10 cellular contexts compared by ENCODE assay signal in the genomic region with DNA sequence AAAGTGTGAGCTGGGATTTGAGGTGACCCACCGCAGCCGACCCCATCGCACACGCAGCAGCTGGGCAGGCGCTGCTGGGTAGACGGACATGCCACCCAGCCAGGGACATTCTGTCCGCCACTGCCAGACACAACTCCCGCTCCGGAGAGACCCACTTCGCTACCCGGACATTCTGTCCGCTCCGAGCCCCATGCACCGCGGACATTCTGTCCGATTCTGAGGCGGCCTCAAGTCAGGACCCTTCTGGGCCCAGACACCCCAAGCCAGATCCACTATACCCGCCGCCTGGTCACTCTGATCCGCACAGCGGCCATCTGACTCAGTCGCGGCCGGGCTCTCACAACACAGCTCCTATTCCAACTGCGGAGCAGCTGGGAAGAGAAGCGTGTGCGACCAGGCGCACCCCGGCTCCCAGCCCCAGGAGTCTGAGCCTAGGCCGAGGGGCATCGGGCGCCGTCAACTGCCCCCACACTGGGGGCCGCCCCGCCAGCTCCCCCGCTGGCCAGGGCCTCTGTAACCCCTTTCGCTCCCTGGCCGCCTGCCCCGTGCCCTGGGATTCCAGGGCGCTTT. TPM values are rescaled to one million over a fixed set of nuclear protein-coding genes. Genes with fewer than 3 reads are reported as not detected.
DNase-seq lines count a peak whose midpoint lies in the region; ATAC-seq, FAIRE-seq and TF ChIP-seq lines count a peak whose summit lies in the region.
"Had no signal": no experiment of that assay in that cellular context is flagged by ENCODE, and none has a peak within 500 bp of the region (broad histone marks: within the 10 kb centered on the region; RNA-seq: fewer than 3 reads in every experiment).

No MANE protein-coding gene starts in this region.

- no peaks in the 10 kb centered on the region for H3K9me3 Mint-ChIP-seq in IgD-negative memory B cell
- no peaks in the 10 kb centered on the region for H3K9me3 Mint-ChIP-seq in stimulated activated naive B cell treated with anti-CD40 and anti-IgM and Interleukin-4, amounts not matched to agents 10 μg/mL and 1 μg/mL and 100 μg/mL, for 72 hours

- H3K27me3 ChIP-seq in bronchial epithelial cell (ENCODE audit: control insufficient read depth, insufficient read depth, low read length) (peaks cover 7% of the 10 kb centered on the region), kidney epithelial cell (ENCODE audit: control insufficient read depth, insufficient read depth, low read length) (peaks cover 9% of the 10 kb centered on the region)

- no peak for FAIRE-seq in bronchial epithelial cell (lab: Jason Lieb, UNC)
- FAIRE-seq: endometrium, GM19239 had no signal

- H3K4me3 ChIP-seq in bronchial epithelial cell (ENCODE audit: low read depth, low read length), result peak overlapping the region; percentile 58
- H3K4me3 ChIP-seq in kidney epithelial cell (ENCODE audit: low read depth, low read length), result peak overlapping the region; percentile 44

- no peaks in the 10 kb centered on the region for H3K36me3 ChIP-seq in bronchial epithelial cell (ENCODE audit: control insufficient read depth, insufficient read depth, low read length)
- H3K36me3 ChIP-seq in kidney epithelial cell (ENCODE audit: control insufficient read depth, insufficient read depth, low read length), result no peaks in the 10 kb centered on the region

- H3K27me3 Mint-ChIP-seq in IgD-negative memory B cell, result peaks cover 31% of the 10 kb centered on the region
- peaks cover 52% of the 10 kb centered on the region in 2 donors for H3K27me3 Mint-ChIP-seq in stimulated activated naive B cell treated with anti-CD40 and anti-IgM and Interleukin-4, amounts not matched to agents 10 μg/mL and 1 μg/mL and 100 μg/mL, for 72 hours

- H3K4me1 Mint-ChIP-seq in IgD-negative memory B cell, result peaks cover 9 to 18% (median 11%) of the 10 kb centered on the region in 3 donors
- peaks cover 11 to 30% of the 10 kb centered on the region in 2 donors for H3K4me1 Mint-ChIP-seq in stimulated activated naive B cell treated with anti-CD40 and anti-IgM and Interleukin-4, amounts not matched to agents 10 μg/mL and 1 μg/mL and 100 μg/mL, for 72 hours

- H3K4me3 Mint-ChIP-seq in IgD-negative memory B cell, result peak overlapping the region; percentile 15 to 80 (median 54)
- H3K4me3 Mint-ChIP-seq in stimulated activated naive B cell treated with anti-CD40 and anti-IgM and Interleukin-4, amounts not matched to agents 10 μg/mL and 1 μg/mL and 100 μg/mL, for 72 hours, result peak overlapping the region; percentile 74 to 83

- H3K27ac ChIP-seq in caudate nucleus (ENCODE audit: low read depth, low read length), result no peak overlapping the region

- no peak for TF ChIP-seq CTCF in bronchial epithelial cell (IDR thresholded peaks at IDR 0.05; ENCODE audit: insufficient read depth, low read length, severe bottlenecking)
- TF ChIP-seq CTCF in kidney epithelial cell (IDR thresholded peaks at IDR 0.05; ENCODE audit: insufficient read depth, low read length, poor library complexity, severe bottlenecking), result no peak

- DNase-seq in bronchial epithelial cell (ENCODE audit: low read depth) (no peak), kidney epithelial cell (ENCODE audit: low read depth) (no peak), HCEC 1CT (no peak), NCI-H69 (lab: John Stamatoyannopoulos, UW) (no peak), caudate nucleus (lab: John Stamatoyannopoulos, UW) (no peak)
- no peak for DNase-seq in stimulated activated naive B cell treated with anti-CD40 and anti-IgM and Interleukin-4, amounts not matched to agents 10 μg/mL and 1 μg/mL and 100 μg/mL, for 72 hours

- peak overlapping the region in 1 of 3 donors; percentile 67 for H3K27ac Mint-ChIP-seq in IgD-negative memory B cell
- H3K27ac Mint-ChIP-seq in stimulated activated naive B cell treated with anti-CD40 and anti-IgM and Interleukin-4, amounts not matched to agents 10 μg/mL and 1 μg/mL and 100 μg/mL, for 72 hours, result no peak overlapping the region

- H3K36me3 Mint-ChIP-seq in IgD-negative memory B cell, result no peaks in the 10 kb centered on the region
- H3K36me3 Mint-ChIP-seq in stimulated activated naive B cell treated with anti-CD40 and anti-IgM and Interleukin-4, amounts not matched to agents 10 μg/mL and 1 μg/mL and 100 μg/mL, for 72 hours, result no peaks in the 10 kb centered on the region

- ATAC-seq in stimulated activated naive B cell treated with anti-CD40 and anti-IgM and Interleukin-4, amounts not matched to agents 10 μg/mL and 1 μg/mL and 100 μg/mL, for 72 hours (replicated peaks), result no peak
- no peak for ATAC-seq in esophagus mucosa

RNA-seq across cellular contexts. Expression of a gene that starts 0.8 kb away (rescaled TPM):
- polyA plus RNA-seq in IgD-negative memory B cell, result not detected
- not detected in 2 replicates for total RNA-seq in bronchial epithelial cell
- 0.14 and 0.21 TPM in 2 replicates for total RNA-seq in kidney epithelial cell
- total RNA-seq in esophagus mucosa, result not detected

RNA-seq across cellular contexts. Expression of a gene that starts 4.8 kb away (rescaled TPM):
- 12.6 TPM for polyA plus RNA-seq in IgD-negative memory B cell
- total RNA-seq in bronchial epithelial cell, result 8.7 and 12.7 TPM in 2 replicates
- total RNA-seq in kidney epithelial cell, result 36.7 and 40.9 TPM in 2 replicates
- 24.0 TPM for total RNA-seq in esophagus mucosa

RNA-seq across cellular contexts. Expression of a gene that starts 14.5 kb away (rescaled TPM):
- not detected for polyA plus RNA-seq in IgD-negative memory B cell
- total RNA-seq in bronchial epithelial cell (not detected in 2 replicates), kidney epithelial cell (0.55 and 1.1 TPM in 2 replicates), esophagus mucosa (not detected)
